In the genomic region with DNA sequence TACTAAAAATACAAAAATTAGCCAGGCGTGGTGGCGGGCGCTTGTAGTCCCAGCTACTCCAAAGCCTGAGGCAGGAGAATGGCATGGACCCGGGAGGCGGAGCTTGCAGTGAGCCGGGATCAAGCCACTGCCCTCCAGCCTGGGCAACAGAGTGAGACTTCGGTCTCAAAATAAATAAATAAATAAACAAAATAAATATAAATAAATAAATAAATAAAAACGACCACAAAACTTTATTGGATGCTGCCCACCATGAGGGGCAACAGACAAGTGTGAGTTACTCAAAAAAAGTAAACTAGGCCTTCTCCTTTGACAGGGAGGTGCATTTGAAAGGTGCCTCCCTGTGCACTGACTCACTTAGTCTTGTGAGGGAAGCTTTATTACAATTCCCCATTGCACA, we compare ENCODE assay signal across 1 cellular context.
TF ChIP-seq lines count a peak whose summit lies in the region.

No MANE protein-coding gene starts in this region.

TF ChIP-seq in GM23338, 12 proteins besides CTCF, POLR2A, EP300 and RAD21:
- TF ChIP-seq, protein P1, sequence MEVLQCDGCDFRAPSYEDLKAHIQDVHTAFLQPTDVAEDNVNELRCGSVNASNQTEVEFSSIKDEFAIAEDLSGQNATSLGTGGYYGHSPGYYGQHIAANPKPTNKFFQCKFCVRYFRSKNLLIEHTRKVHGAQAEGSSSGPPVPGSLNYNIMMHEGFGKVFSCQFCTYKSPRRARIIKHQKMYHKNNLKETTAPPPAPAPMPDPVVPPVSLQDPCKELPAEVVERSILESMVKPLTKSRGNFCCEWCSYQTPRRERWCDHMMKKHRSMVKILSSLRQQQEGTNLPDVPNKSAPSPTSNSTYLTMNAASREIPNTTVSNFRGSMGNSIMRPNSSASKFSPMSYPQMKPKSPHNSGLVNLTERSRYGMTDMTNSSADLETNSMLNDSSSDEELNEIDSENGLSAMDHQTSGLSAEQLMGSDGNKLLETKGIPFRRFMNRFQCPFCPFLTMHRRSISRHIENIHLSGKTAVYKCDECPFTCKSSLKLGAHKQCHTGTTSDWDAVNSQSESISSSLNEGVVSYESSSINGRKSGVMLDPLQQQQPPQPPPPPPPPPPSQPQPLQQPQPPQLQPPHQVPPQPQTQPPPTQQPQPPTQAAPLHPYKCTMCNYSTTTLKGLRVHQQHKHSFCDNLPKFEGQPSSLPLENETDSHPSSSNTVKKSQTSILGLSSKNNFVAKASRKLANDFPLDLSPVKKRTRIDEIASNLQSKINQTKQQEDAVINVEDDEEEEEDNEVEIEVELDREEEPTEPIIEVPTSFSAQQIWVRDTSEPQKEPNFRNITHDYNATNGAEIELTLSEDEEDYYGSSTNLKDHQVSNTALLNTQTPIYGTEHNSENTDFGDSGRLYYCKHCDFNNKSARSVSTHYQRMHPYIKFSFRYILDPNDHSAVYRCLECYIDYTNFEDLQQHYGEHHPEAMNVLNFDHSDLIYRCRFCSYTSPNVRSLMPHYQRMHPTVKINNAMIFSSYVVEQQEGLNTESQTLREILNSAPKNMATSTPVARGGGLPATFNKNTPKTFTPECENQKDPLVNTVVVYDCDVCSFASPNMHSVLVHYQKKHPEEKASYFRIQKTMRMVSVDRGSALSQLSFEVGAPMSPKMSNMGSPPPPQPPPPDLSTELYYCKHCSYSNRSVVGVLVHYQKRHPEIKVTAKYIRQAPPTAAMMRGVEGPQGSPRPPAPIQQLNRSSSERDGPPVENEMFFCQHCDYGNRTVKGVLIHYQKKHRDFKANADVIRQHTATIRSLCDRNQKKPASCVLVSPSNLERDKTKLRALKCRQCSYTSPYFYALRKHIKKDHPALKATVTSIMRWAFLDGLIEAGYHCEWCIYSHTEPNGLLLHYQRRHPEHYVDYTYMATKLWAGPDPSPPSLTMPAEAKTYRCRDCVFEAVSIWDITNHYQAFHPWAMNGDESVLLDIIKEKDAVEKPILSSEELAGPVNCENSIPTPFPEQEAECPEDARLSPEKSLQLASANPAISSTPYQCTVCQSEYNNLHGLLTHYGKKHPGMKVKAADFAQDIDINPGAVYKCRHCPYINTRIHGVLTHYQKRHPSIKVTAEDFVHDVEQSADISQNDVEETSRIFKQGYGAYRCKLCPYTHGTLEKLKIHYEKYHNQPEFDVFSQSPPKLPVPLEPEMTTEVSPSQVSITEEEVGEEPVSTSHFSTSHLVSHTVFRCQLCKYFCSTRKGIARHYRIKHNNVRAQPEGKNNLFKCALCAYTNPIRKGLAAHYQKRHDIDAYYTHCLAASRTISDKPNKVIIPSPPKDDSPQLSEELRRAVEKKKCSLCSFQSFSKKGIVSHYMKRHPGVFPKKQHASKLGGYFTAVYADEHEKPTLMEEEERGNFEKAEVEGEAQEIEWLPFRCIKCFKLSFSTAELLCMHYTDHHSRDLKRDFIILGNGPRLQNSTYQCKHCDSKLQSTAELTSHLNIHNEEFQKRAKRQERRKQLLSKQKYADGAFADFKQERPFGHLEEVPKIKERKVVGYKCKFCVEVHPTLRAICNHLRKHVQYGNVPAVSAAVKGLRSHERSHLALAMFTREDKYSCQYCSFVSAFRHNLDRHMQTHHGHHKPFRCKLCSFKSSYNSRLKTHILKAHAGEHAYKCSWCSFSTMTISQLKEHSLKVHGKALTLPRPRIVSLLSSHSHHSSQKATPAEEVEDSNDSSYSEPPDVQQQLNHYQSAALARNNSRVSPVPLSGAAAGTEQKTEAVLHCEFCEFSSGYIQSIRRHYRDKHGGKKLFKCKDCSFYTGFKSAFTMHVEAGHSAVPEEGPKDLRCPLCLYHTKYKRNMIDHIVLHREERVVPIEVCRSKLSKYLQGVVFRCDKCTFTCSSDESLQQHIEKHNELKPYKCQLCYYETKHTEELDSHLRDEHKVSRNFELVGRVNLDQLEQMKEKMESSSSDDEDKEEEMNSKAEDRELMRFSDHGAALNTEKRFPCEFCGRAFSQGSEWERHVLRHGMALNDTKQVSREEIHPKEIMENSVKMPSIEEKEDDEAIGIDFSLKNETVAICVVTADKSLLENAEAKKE (CRISPR knock-in tag; IDR thresholded peaks at IDR 0.05), result no peak
- TF ChIP-seq JUNB (IDR thresholded peaks at IDR 0.05; ENCODE audit: unreplicated experiment), result no peak
TF ChIP-seq in GM23338: peak in this region for 0.
